In the genomic region with DNA sequence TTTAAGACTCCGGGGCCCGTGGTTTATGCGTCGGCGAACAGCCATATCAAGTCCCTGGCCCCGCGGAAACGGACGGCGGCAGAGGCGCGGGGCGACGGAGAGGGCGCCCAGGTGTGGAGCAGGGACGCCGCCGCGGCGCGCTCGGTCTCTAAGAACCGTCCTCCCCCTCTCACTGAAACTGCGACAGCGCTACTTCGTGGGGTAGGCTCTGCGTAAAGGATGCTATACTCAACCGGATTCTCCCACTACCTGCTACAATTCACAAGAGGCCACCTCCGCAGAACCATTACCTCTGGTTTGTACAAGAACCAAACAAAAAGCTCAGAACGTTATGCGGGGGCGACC, we compare ENCODE assay signal across 8 cellular contexts. TPM values are rescaled to one million over a fixed set of nuclear protein-coding genes. Genes with fewer than 3 reads are reported as not detected.
DNase-seq lines count a peak whose midpoint lies in the region; ATAC-seq and TF ChIP-seq lines count a peak whose summit lies in the region.

No MANE protein-coding gene starts in this region.

- H3K27me3 Mint-ChIP-seq in memory B cell, result no peaks in the 10 kb centered on the region

- peak overlapping the region; percentile 94 for H3K27ac Mint-ChIP-seq in memory B cell

- no peaks in the 10 kb centered on the region for H3K9me3 Mint-ChIP-seq in memory B cell

- H3K4me3 ChIP-seq in HUES48 (ENCODE audit: low read depth, low read length) (peak overlapping the region; percentile 94), WI38 (ENCODE audit: low read depth, low read length) (peak overlapping the region; percentile 74), subcutaneous abdominal adipose tissue (ENCODE audit: low read depth in 1 of 5, low read length in 5 of 5) (peak overlapping the region; percentile 86 to 96 (median 93))

- H3K36me3 ChIP-seq in HUES48 (ENCODE audit: control insufficient read depth, insufficient read depth, low read length), result peaks cover 15% of the 10 kb centered on the region
- peaks cover 0 to 14% (median 14%) of the 10 kb centered on the region in 5 donors for H3K36me3 ChIP-seq in subcutaneous abdominal adipose tissue (ENCODE audit: control insufficient read depth in 5 of 5, insufficient read depth in 5 of 5, low read length in 5 of 5)

- peak overlapping the region; percentile 5; the same call in 1 of the 2 replicates for H3K9ac ChIP-seq in HUES48 (ENCODE audit: low read depth, low read length)
- peak overlapping the region in 4 of 5 donors; percentile 53 to 88 (median 74) for H3K9ac ChIP-seq in subcutaneous abdominal adipose tissue (ENCODE audit: low read length in 5 of 5)

- H3K4me1 ChIP-seq in HUES48 (ENCODE audit: control insufficient read depth, insufficient read depth, low read length), result no peaks in the 10 kb centered on the region; the same call in 1 of the 2 replicates
- H3K4me1 ChIP-seq in subcutaneous abdominal adipose tissue (ENCODE audit: control insufficient read depth in 5 of 5, insufficient read depth in 5 of 5, low read length in 5 of 5), result peaks cover 2 to 28% (median 21%) of the 10 kb centered on the region in 5 donors

- H3K27ac ChIP-seq in HUES48 (ENCODE audit: low read depth, low read length), result peak overlapping the region; percentile 12
- H3K27ac ChIP-seq in subcutaneous abdominal adipose tissue (ENCODE audit: low read depth, low read length), result peak overlapping the region; percentile 46

- peaks cover 2% of the 10 kb centered on the region for H3K36me3 Mint-ChIP-seq in memory B cell

- H3K4me3 Mint-ChIP-seq in memory B cell, result peak overlapping the region; percentile 99

- peaks cover 11% of the 10 kb centered on the region for H3K4me1 Mint-ChIP-seq in memory B cell

- no peak for TF ChIP-seq CTCF in WI38 (IDR thresholded peaks at IDR 0.05; ENCODE audit: low read depth, low read length)

- DNase-seq in G401 (ENCODE audit: low spot score) (peak; percentile 69), dermis blood vessel endothelial cell (peak; percentile 52), memory B cell (ENCODE audit: low spot score in 2 of 2) (peak in 1 of 2 donors; percentile 27), NCI-H1694 treated with DMSO at 0.1 percent for 48 hours (lab: John Stamatoyannopoulos, UW) (no peak)

- in situ Hi-C loops in G401 (cut with HindIII; ENCODE audit: low sequenced_read_pairs), result no loop called here

- H3K9me3 ChIP-seq in HUES48 (ENCODE audit: control insufficient read depth, insufficient read depth, low read length) (no peaks in the 10 kb centered on the region), subcutaneous abdominal adipose tissue (ENCODE audit: control insufficient read depth in 5 of 5, low read length in 5 of 5) (peaks cover 0 to 7% (median 5%) of the 10 kb centered on the region in 5 donors)

- H3K27me3 ChIP-seq in HUES48 (ENCODE audit: control insufficient read depth, insufficient read depth, low read length) (no peaks in the 10 kb centered on the region), subcutaneous abdominal adipose tissue (ENCODE audit: control insufficient read depth in 5 of 5, insufficient read depth in 4 of 5, low read length in 5 of 5) (no peaks in the 10 kb centered on the region)

- peak; percentile 30 for ATAC-seq in GM21423 (IDR thresholded peaks at IDR 0.05; ENCODE audit: unreplicated experiment)
- peak; percentile 54 for ATAC-seq in memory B cell (ENCODE audit: low read depth)

RNA-seq across cellular contexts. Expression of a gene that starts 0.4 kb away (rescaled TPM):
- total RNA-seq in G401 (2014; rRNA removed; shearing (Covaris generic)), result 22.0 and 38.5 TPM in 2 replicates
- 8.2 and 11.9 TPM in 2 replicates for total RNA-seq in dermis blood vessel endothelial cell

RNA-seq across cellular contexts. Expression of a gene that starts 37.5 kb away (rescaled TPM):
- total RNA-seq in G401 (2014; rRNA removed; shearing (Covaris generic)), result 139 and 150 TPM in 2 replicates
- 644 and 1,006 TPM in 2 replicates for total RNA-seq in dermis blood vessel endothelial cell

RNA-seq across cellular contexts. Expression of a gene that starts 49.5 kb away (rescaled TPM):
- total RNA-seq in G401 (2014; rRNA removed; shearing (Covaris generic)), result 47.4 and 58.0 TPM in 2 replicates
- total RNA-seq in dermis blood vessel endothelial cell, result 64.2 and 97.8 TPM in 2 replicates

RNA-seq across cellular contexts. Expression of a gene that starts 51.5 kb away (rescaled TPM):
- total RNA-seq in G401 (2014; rRNA removed; shearing (Covaris generic)), result 122 and 128 TPM in 2 replicates
- 229 and 248 TPM in 2 replicates for total RNA-seq in dermis blood vessel endothelial cell
